8 cellular contexts compared by ENCODE assay signal in genomic region chr1:52927219-52928082, GRCh38. TPM values are rescaled to one million over a fixed set of nuclear protein-coding genes. Genes with fewer than 3 reads are reported as not detected.
DNase-seq lines count a peak whose midpoint lies in the region; ATAC-seq and TF ChIP-seq lines count a peak whose summit lies in the region.

SCP2 (plus strand) TSS chr1:52927276; CDS start chr1:52927397, 121 bp downstream.

- H3K9me3 Mint-ChIP-seq in activated naive CD4-positive, alpha-beta T cell treated with anti-CD3 and anti-CD28 coated beads, Interleukin-2, amount 50 U/mL, for 72 hours: no peaks in the 10 kb centered on the region
- H3K9me3 Mint-ChIP-seq in glutamatergic neuron (ENCODE audit: unreplicated experiment): peaks cover 2% of the 10 kb centered on the region

- H3K4me3 Mint-ChIP-seq in glutamatergic neuron (ENCODE audit: unreplicated experiment): peak within 1 kb of the TSS; percentile 92

- peak within 1 kb of the TSS; percentile 66; the same call in 1 of the 2 replicates for H3K56ac ChIP-seq in IMR-90 (ENCODE audit: extremely low read depth, insufficient read depth, low read length)

- H3K27ac Mint-ChIP-seq in activated naive CD4-positive, alpha-beta T cell treated with anti-CD3 and anti-CD28 coated beads, Interleukin-2, amount 50 U/mL, for 72 hours: peak within 1 kb of the TSS; percentile 63 to 88
- peak within 1 kb of the TSS; percentile 19 for H3K27ac Mint-ChIP-seq in glutamatergic neuron (ENCODE audit: unreplicated experiment)

- peak within 1 kb of the TSS; percentile 94 for H4K5ac ChIP-seq in IMR-90 (ENCODE audit: low read depth, low read length)

- in situ Hi-C loops in IMR-90 (cut with MboI; ENCODE audit: low sequenced_read_pairs): no loop called here

- peaks cover 5% of the 10 kb centered on the region for H3K27me3 Mint-ChIP-seq in glutamatergic neuron (ENCODE audit: unreplicated experiment)

- peak within 1 kb of the TSS; percentile 77 for H3K4me3 ChIP-seq in IMR-90 (ENCODE audit: insufficient read depth, low read depth, low read length)
- H3K4me3 ChIP-seq in SK-N-MC: peak within 1 kb of the TSS; percentile 89
- peak within 1 kb of the TSS; percentile 74 for H3K4me3 ChIP-seq in ovary
- H3K4me3 ChIP-seq in testis: peak within 1 kb of the TSS; percentile 68 to 78

- H3K4ac ChIP-seq in IMR-90 (ENCODE audit: low read depth, low read length): peak within 1 kb of the TSS; percentile 89

- TF ChIP-seq EP300 in ovary (IDR thresholded peaks at IDR 0.05): no peak

- H2BK20ac ChIP-seq in IMR-90 (ENCODE audit: low read depth, low read length): peak within 1 kb of the TSS; percentile 54; the same call in 1 of the 2 replicates

- no peaks in the 10 kb centered on the region for H3K36me3 ChIP-seq in IMR-90 (ENCODE audit: control insufficient read depth, insufficient read depth, low read length)
- H3K36me3 ChIP-seq in SK-N-MC (ENCODE audit: insufficient read depth, low read length): no peaks in the 10 kb centered on the region
- no peaks in the 10 kb centered on the region for H3K36me3 ChIP-seq in ovary
- no peaks in the 10 kb centered on the region for H3K36me3 ChIP-seq in testis (ENCODE audit: low read depth, missing control alignments)

- CTCF ChIA-PET in IMR-90 (lab: Yijun Ruan, JAX): no interaction called here

- H4K8ac ChIP-seq in IMR-90 (ENCODE audit: low read depth in 2 of 2, low read length in 2 of 2): peak within 1 kb of the TSS; percentile 86 to 94

- peaks cover 0 to 11% of the 10 kb centered on the region in 2 donors for H3K36me3 Mint-ChIP-seq in activated naive CD4-positive, alpha-beta T cell treated with anti-CD3 and anti-CD28 coated beads, Interleukin-2, amount 50 U/mL, for 72 hours
- peaks cover 5% of the 10 kb centered on the region for H3K36me3 Mint-ChIP-seq in glutamatergic neuron (ENCODE audit: unreplicated experiment)

- peak within 1 kb of the TSS; percentile 99 for H3K4me2 ChIP-seq in IMR-90 (ENCODE audit: low read depth, low read length)

- H3K4me1 ChIP-seq in IMR-90 (ENCODE audit: control insufficient read depth, insufficient read depth, low read length) (0 out of 2 replicates have a peak, but pooled peaks cover 3% of the 10 kb centered on the region), ovary (ENCODE audit: insufficient read depth) (peaks cover 9% of the 10 kb centered on the region), testis (peaks cover 8% of the 10 kb centered on the region)

- peak within 1 kb of the TSS; percentile 93 for H3K9ac ChIP-seq in IMR-90 (ENCODE audit: low read depth, low read length)
- peak within 1 kb of the TSS; percentile 82 for H3K9ac ChIP-seq in SK-N-MC (ENCODE audit: insufficient read length)

- H3K9me3 ChIP-seq in IMR-90 (ENCODE audit: control insufficient read depth, insufficient read depth, low read length): no peaks in the 10 kb centered on the region
- no peaks in the 10 kb centered on the region for H3K9me3 ChIP-seq in SK-N-MC (ENCODE audit: low read depth, low read length)
- H3K9me3 ChIP-seq in ovary: no peaks in the 10 kb centered on the region
- no peaks in the 10 kb centered on the region for H3K9me3 ChIP-seq in testis

- peak within 1 kb of the TSS; percentile 100 for H3K23ac ChIP-seq in IMR-90 (ENCODE audit: low read depth, low read length)

- intact Hi-C loops in IMR-90 (cut with micrococcal nuclease): loop anchor here (10.0 kb wide), 2 partner anchors 223 to 257 kb away; no protein-coding TSS in a partner anchor
- intact Hi-C loops in ovary (cut with DNase I): loop anchor here in 1 of 4 donors (10.0 kb wide), 2 partner anchors 223 to 1953 kb away; partner anchors contain the start of gene CDKN2C
- intact Hi-C loops in testis (cut with DNase I; ENCODE audit: low total_unique reads): loop anchor here (10.0 kb wide), 1 partner anchor 257 kb away; no protein-coding TSS in a partner anchor

- no peak for TF ChIP-seq RAD21 in IMR-90 (IDR thresholded peaks at IDR 0.05; ENCODE audit: low read length)

- POLR2A ChIA-PET in IMR-90 (lab: Charles Lee; ENCODE audit: unreplicated experiment): no interaction called here

- peak within 1 kb of the TSS; percentile 95 for H2AFZ ChIP-seq in IMR-90 (replicated peaks; ENCODE audit: low read length, poor library complexity)

- H2AK5ac ChIP-seq in IMR-90 (ENCODE audit: low read depth, low read length): peak within 1 kb of the TSS; percentile 74

- H4K91ac ChIP-seq in IMR-90 (ENCODE audit: insufficient read depth, low read depth, low read length): peak within 1 kb of the TSS; percentile 81

- TF ChIP-seq POLR2A in IMR-90 (IDR thresholded peaks at IDR 0.05; ENCODE audit: low read depth, low read length): no peak
- peak; percentile 63 for TF ChIP-seq POLR2A in ovary (IDR thresholded peaks at IDR 0.05)
- TF ChIP-seq POLR2A in testis (IDR thresholded peaks at IDR 0.05): no peak

- no peaks in the 10 kb centered on the region for H3K27me3 ChIP-seq in IMR-90 (ENCODE audit: control insufficient read depth, insufficient read depth, low read length)
- no peaks in the 10 kb centered on the region for H3K27me3 ChIP-seq in ovary
- H3K27me3 ChIP-seq in testis: no peaks in the 10 kb centered on the region

- dilution Hi-C loops in IMR-90 (cut with HindIII; ENCODE audit: low sequenced_read_pairs, unreplicated experiment): no loop called here

- peak within 1 kb of the TSS; percentile 62 for H2BK120ac ChIP-seq in IMR-90 (ENCODE audit: low read depth, low read length)

- peak within 1 kb of the TSS; percentile 53 for H2AK9ac ChIP-seq in IMR-90 (replicated peaks; ENCODE audit: low read depth, low read length, poor library complexity)

- peak; percentile 81 for DNase-seq in Ammon's horn (ENCODE audit: low spot score)
- DNase-seq in IMR-90: peak; percentile 56
- DNase-seq in SK-N-MC (ENCODE audit: low read depth, low spot score): no peak
- peak; percentile 81 to 83 for DNase-seq in activated naive CD4-positive, alpha-beta T cell treated with anti-CD3 and anti-CD28 coated beads, Interleukin-2, amount 50 U/mL, for 72 hours (ENCODE audit: low spot score in 2 of 2)
- DNase-seq in glutamatergic neuron: peak; percentile 80
- peak; percentile 84 to 88 (median 86) for DNase-seq in ovary
- peak; percentile 88 for DNase-seq in testis

- H3K9me1 ChIP-seq in IMR-90 (ENCODE audit: insufficient read depth, low read length): peaks cover 3% of the 10 kb centered on the region; the same call in 1 of the 2 replicates

- H2BK15ac ChIP-seq in IMR-90 (ENCODE audit: low read depth, low read length): peak within 1 kb of the TSS; percentile 93; the same call in 2 of the 3 replicates

- H4K20me1 ChIP-seq in IMR-90 (ENCODE audit: insufficient read depth, low read length): peaks cover 3% of the 10 kb centered on the region; the same call in 1 of the 2 replicates

- peak within 1 kb of the TSS; percentile 59 for H3K18ac ChIP-seq in IMR-90 (ENCODE audit: low read depth, low read length)

- H3K27ac ChIP-seq in IMR-90 (ENCODE audit: insufficient read depth, low read length) (peak within 1 kb of the TSS; percentile 79), SK-N-MC (no peak within 1 kb of the TSS), ovary (peak within 1 kb of the TSS; percentile 72 to 82), testis (peak within 1 kb of the TSS; percentile 73 to 79)

- H2BK5ac ChIP-seq in IMR-90 (ENCODE audit: low read depth, low read length, poor library complexity, severe bottlenecking): peak within 1 kb of the TSS; percentile 66

- WGBS in IMR-90 (ENCODE audit: extremely low coverage in 2 of 2, insufficient read length in 1 of 2), 2 experiments: 4% methylated on average over 45 of the region's 68 CpGs; no CpG with 5 or more reads in 1 of the 2 experiments
- WGBS in ovary, 3 donors: 0 to 1% (median 1%) methylated on average over 52 to 68 of the region's 68 CpGs
- 0 to 1% methylated on average over 25 to 64 of the region's 68 CpGs for WGBS in testis, 2 donors

- H3K79me1 ChIP-seq in IMR-90 (ENCODE audit: low read depth in 1 of 2, low read length in 2 of 2): peaks cover 11 to 28% of the 10 kb centered on the region in 2 experiments

- H3K14ac ChIP-seq in IMR-90 (replicated peaks; ENCODE audit: low read depth, low read length): peak within 1 kb of the TSS; percentile 93

- TF ChIP-seq CTCF in IMR-90 (conservative IDR thresholded peaks at IDR 0.05; ENCODE audit: low read depth, low read length) (no peak), glutamatergic neuron (IDR thresholded peaks at IDR 0.05; ENCODE audit: partially characterized antibody, unreplicated experiment) (no peak), ovary (IDR thresholded peaks at IDR 0.05) (no peak), testis (IDR thresholded peaks at IDR 0.05) (no peak)

- peaks cover 6% of the 10 kb centered on the region for H3K4me1 Mint-ChIP-seq in glutamatergic neuron (ENCODE audit: low read depth, unreplicated experiment)

- no TSS peak for BruUV-seq in IMR-90 (replicated peaks; lab: Mats Ljungman, UMichigan)

- peak; percentile 56 for ATAC-seq in GM19324 (IDR thresholded peaks at IDR 0.05; ENCODE audit: low FRiP score, unreplicated experiment)
- peak; percentile 94 for ATAC-seq in IMR-90 (ENCODE audit: low read depth)
- peak; percentile 94 for ATAC-seq in activated naive CD4-positive, alpha-beta T cell treated with anti-CD3 and anti-CD28 coated beads, Interleukin-2, amount 50 U/mL, for 72 hours

TF ChIP-seq in IMR-90, 13 proteins besides CTCF, POLR2A, EP300 and RAD21:
- no peak for TF ChIP-seq MAFK (IDR thresholded peaks at IDR 0.05; ENCODE audit: low read depth, low read length)
- peak; percentile 77; the same call in 1 of the 2 replicates for TF ChIP-seq MXI1 (IDR thresholded peaks at IDR 0.05; ENCODE audit: borderline replicate concordance, low read depth, low read length)
- TF ChIP-seq NFE2L2 (IDR thresholded peaks at IDR 0.05; ENCODE audit: low read depth, low read length): no peak
- no peak for TF ChIP-seq CHD1 (IDR thresholded peaks at IDR 0.05; ENCODE audit: low read depth, low read length)

RNA-seq across cellular contexts. Expression of gene SCP2, which starts in this region (rescaled TPM):
- total RNA-seq in IMR-90 (2012; rRNA removed) (70.4 and 140 TPM in 2 replicates), glutamatergic neuron (ENCODE audit: unreplicated experiment) (57.5 TPM), ovary (100 to 1,000 TPM in 5 of 7 donors, 10 to 100 TPM in 2; 58.4 to 150 (median 105) TPM), testis (100 to 1,000 TPM; 103 to 108 TPM)
- polyA plus RNA-seq in IMR-90 (2012; rRNA removed) (66.1 and 83.1 TPM in 2 replicates), ovary (100 to 1,000 TPM in 1 of 2 donors, 10 to 100 TPM in 1; 93.7 to 161 TPM), testis (ENCODE audit: insufficient read depth, low read depth, low replicate concordance) (102 TPM)
- 10.1 and 13.6 TPM in 2 replicates for polyA plus RNA-seq in IMR-90 (2012; cell fraction: cytosol; rRNA removed)
- polyA plus RNA-seq in IMR-90 (2012; cell fraction: nucleus; rRNA removed; ENCODE audit: low replicate concordance): 7.2 and 37.5 TPM in 2 replicates
- total RNA-seq in activated naive CD4-positive, alpha-beta T cell treated with anti-CD3 and anti-CD28 coated beads, Interleukin-2, amount 50 U/mL, for 72 hours: 10 to 100 TPM; 69.9 to 78.8 TPM
